8 cellular contexts compared by ENCODE assay signal in the genomic region with DNA sequence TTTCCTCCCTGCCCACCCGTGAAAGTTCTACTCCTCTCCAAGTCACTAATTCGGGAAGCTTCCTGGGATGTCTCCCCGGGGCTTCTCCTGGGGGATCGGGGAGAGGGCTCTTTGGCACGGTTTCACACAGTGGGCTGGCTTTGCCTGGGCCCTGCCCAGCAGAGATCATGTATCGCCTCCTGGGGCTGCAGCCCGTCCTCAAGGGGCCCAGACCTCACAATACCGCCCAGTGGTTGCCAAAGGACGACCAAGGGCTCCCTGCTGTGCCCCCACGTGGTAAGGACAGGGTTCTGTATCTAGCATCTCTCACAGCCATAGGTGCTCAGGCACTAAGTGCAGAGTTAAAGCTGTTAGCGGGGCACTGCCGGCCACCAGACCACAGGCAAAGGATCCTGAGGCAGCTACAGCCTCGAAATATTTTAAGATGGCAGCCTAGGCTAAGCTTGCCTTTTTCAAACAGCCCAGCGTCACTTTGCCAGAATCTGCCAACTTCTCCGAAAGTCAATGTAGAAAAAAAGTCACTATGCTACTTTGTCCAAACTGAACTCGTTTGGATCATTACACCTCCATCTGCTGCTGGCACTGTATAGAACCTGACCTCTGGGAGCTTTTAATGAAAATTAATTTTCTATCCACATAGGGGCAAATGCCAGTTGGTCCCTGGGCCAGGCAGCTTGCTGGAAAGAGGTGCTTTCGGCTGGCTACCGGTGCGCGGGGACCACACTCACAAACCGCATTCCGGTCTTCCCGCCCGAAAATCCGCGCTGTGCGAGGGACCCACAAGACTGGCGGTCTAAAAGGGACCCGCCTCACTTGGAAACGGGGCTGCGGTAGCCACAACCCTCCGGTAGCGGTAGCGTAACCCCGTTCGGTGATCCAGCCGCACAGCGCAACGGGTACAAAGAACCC. TPM values are rescaled to one million over a fixed set of nuclear protein-coding genes. Genes with fewer than 3 reads are reported as not detected.
A peak's percentile ranks its signal among the peaks of the same experiment; 100 is the strongest.
DNase-seq lines count a peak whose midpoint lies in the region; ATAC-seq and TF ChIP-seq lines count a peak whose summit lies in the region.

No MANE protein-coding gene starts in this region.

- no peak for TF ChIP-seq POLR2A in NB4 (IDR thresholded peaks at IDR 0.05; ENCODE audit: extremely low read depth, insufficient read length)

- no peaks in the 10 kb centered on the region for H3K9me3 ChIP-seq in lung (ENCODE audit: control insufficient read depth in 2 of 2, insufficient read depth in 1 of 2, low read length in 1 of 2)

- ATAC-seq in lung (ENCODE audit: insufficient read depth, low FRiP score): no peak
- ATAC-seq in stimulated activated naive CD8-positive, alpha-beta T cell treated with anti-CD3 and anti-CD28 coated beads, Interleukin-15, Interleukin-2, amounts not matched to agents 100 U/mL and 50 U/mL, for 24 hours: no peak

- H3K27me3 ChIP-seq in lung (ENCODE audit: control insufficient read depth, insufficient read depth): no peaks in the 10 kb centered on the region

- peaks cover 48% of the 10 kb centered on the region for H3K4me1 Mint-ChIP-seq in activated naive CD8-positive, alpha-beta T cell (ENCODE audit: low read depth)

- H3K27ac Mint-ChIP-seq in activated naive CD8-positive, alpha-beta T cell: no peak overlapping the region

- TF ChIP-seq CTCF in C4-2B (conservative IDR thresholded peaks at IDR 0.05) (no peak; the same call in 1 of the 2 replicates), NB4 (IDR thresholded peaks at IDR 0.05; ENCODE audit: low read depth, low read length) (peak; percentile 16), lung (IDR thresholded peaks at IDR 0.05; ENCODE audit: control extremely low read depth, extremely low read depth) (no peak)

- 77 to 81% methylated on average over 39 of the region's 39 CpGs for WGBS in lung, 2 donors

- H3K36me3 Mint-ChIP-seq in activated naive CD8-positive, alpha-beta T cell: peaks cover 4% of the 10 kb centered on the region

- H3K4me1 ChIP-seq in lung (ENCODE audit: control insufficient read depth in 2 of 2, insufficient read depth in 2 of 2, low read length in 2 of 2): peaks cover 19 to 34% of the 10 kb centered on the region in 2 donors

- peaks cover under 1 to 20% of the 10 kb centered on the region in 2 donors for H3K36me3 ChIP-seq in lung (ENCODE audit: control insufficient read depth in 2 of 2, insufficient read depth in 2 of 2, low read length in 2 of 2)

- peak overlapping the region; percentile 61 for H3K4me3 Mint-ChIP-seq in activated naive CD8-positive, alpha-beta T cell

- DNase-seq in NB4 (ENCODE audit: low read depth) (peak; percentile 80), lung (ENCODE audit: low spot score) (no peak), NCI-H1048 (lab: John Stamatoyannopoulos, UW) (no peak)
- no peak for DNase-seq in activated CD4-positive, CD25-positive, alpha-beta regulatory T cell (lab: John Stamatoyannopoulos, UW)
- no peak for DNase-seq in stimulated activated naive CD4-positive, alpha-beta T cell treated with Interleukin-2 at 50 U/mL for 16 hours (lab: John Stamatoyannopoulos, UW)
- DNase-seq in stimulated activated naive CD8-positive, alpha-beta T cell treated with anti-CD3 and anti-CD28 coated beads, Interleukin-15, Interleukin-2, amounts not matched to agents 100 U/mL and 50 U/mL, for 24 hours: no peak

- H3K27me3 Mint-ChIP-seq in activated naive CD8-positive, alpha-beta T cell: no peaks in the 10 kb centered on the region

- H3K27ac ChIP-seq in C4-2B (peak overlapping the region; percentile 90), lung (ENCODE audit: low read depth in 1 of 2, low read length in 1 of 2) (peak overlapping the region; percentile 5 to 55)

- H3K4me3 ChIP-seq in NB4 (ENCODE audit: low read depth, low read length): no peak overlapping the region
- no peak overlapping the region for H3K4me3 ChIP-seq in lung

- H3K9me3 Mint-ChIP-seq in activated naive CD8-positive, alpha-beta T cell (ENCODE audit: low read depth): no peaks in the 10 kb centered on the region

RNA-seq across cellular contexts. Expression of a gene that starts 1.3 kb away (rescaled TPM):
- 10 to 100 TPM in 1 of 2 donors, 1 to 10 TPM in 1; 1.9 to 14.6 TPM for total RNA-seq in lung
- 10 to 100 TPM in 1 of 2 donors, under 1 TPM in 1; 0.98 to 20.6 TPM for polyA plus RNA-seq in lung

RNA-seq across cellular contexts. Expression of a gene that starts 7.9 kb away (rescaled TPM):
- 10 to 100 TPM; 54.2 to 81.5 TPM for total RNA-seq in lung
- polyA plus RNA-seq in lung: 10 to 100 TPM; 53.3 to 56.2 TPM
